ENCODE assay signal across 17 cellular contexts in the genomic region with DNA sequence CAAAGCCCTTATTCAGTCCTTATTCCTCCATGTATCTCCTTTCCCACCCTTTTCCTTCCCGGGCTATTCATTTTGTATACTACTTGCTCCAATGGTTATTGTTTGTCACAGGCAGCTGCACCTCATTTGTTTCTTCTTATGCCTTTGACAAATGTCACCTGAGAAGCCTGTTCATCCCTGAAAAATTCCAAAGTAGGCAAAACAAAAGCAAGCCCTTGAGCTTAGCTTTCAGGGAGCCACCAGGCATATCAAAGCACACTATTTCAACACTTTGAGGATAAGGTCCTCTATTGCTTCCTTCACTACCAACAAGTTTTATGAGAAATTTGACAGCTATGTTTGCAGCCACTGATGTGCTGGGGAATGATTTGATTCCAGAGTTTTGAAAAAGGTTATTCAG.
"Had no signal": no experiment of that assay in that cellular context is flagged by ENCODE, and none has a peak within 500 bp of the region (broad histone marks: within the 10 kb centered on the region; RNA-seq: fewer than 3 reads in every experiment).

No MANE protein-coding gene starts in this region.

- H3K4me1 Mint-ChIP-seq: mesothelial cell of epicardium had no signal

- H3K36me3 Mint-ChIP-seq: mesothelial cell of epicardium had no signal

- H3K27ac Mint-ChIP-seq: activated T-cell treated with anti-CD3 and anti-CD28 coated beads, Interleukin-2, amount 50 U/mL, for 72 hours; mesothelial cell of epicardium; natural killer cell treated with Interleukin-12 subunit alpha and Interleukin-12 subunit beta and Interleukin-15 and Interleukin-18, amount 100 ng/mL, for 72 hours had no signal

- H3K27me3 Mint-ChIP-seq: natural killer cell treated with Interleukin-12 subunit alpha and Interleukin-12 subunit beta and Interleukin-15 and Interleukin-18, amount 100 ng/mL, for 72 hours had no signal

- DNase-seq: activated CD4-positive, alpha-beta T cell treated with anti-CD3 and anti-CD28 coated beads for 1 hour; activated effector memory CD4-positive, alpha-beta T cell treated with anti-CD3 and anti-CD28 coated beads, Interleukin-2, amount 50 U/mL, for 16 hours; activated naive CD4-positive, alpha-beta T cell treated with anti-CD3 and anti-CD28 coated beads, Interleukin-2, amount 50 U/mL, for 16 hours; activated T-cell treated with anti-CD3 and anti-CD28 coated beads, Interleukin-2, amount 50 U/mL, for 72 hours; aorta; brain microvascular endothelial cell; central memory CD4-positive, alpha-beta T cell; dorsolateral prefrontal cortex; foreskin melanocyte; glutamatergic neuron; hippocampal formation; nucleus accumbens; retina; stimulated activated naive CD4-positive, alpha-beta T cell had no signal

- H3K4me3 Mint-ChIP-seq: activated T-cell treated with anti-CD3 and anti-CD28 coated beads, Interleukin-2, amount 50 U/mL, for 72 hours; mesothelial cell of epicardium; natural killer cell treated with Interleukin-12 subunit alpha and Interleukin-12 subunit beta and Interleukin-15 and Interleukin-18, amount 100 ng/mL, for 72 hours had no signal

- ATAC-seq: activated T-cell treated with anti-CD3 and anti-CD28 coated beads, Interleukin-2, amount 50 U/mL, for 72 hours; left lung; natural killer cell treated with Interleukin-12 subunit alpha and Interleukin-12 subunit beta and Interleukin-15 and Interleukin-18, amount 100 ng/mL, for 72 hours had no signal
